Comparison of ENCODE assay signal across 23 cellular contexts in the genomic region with DNA sequence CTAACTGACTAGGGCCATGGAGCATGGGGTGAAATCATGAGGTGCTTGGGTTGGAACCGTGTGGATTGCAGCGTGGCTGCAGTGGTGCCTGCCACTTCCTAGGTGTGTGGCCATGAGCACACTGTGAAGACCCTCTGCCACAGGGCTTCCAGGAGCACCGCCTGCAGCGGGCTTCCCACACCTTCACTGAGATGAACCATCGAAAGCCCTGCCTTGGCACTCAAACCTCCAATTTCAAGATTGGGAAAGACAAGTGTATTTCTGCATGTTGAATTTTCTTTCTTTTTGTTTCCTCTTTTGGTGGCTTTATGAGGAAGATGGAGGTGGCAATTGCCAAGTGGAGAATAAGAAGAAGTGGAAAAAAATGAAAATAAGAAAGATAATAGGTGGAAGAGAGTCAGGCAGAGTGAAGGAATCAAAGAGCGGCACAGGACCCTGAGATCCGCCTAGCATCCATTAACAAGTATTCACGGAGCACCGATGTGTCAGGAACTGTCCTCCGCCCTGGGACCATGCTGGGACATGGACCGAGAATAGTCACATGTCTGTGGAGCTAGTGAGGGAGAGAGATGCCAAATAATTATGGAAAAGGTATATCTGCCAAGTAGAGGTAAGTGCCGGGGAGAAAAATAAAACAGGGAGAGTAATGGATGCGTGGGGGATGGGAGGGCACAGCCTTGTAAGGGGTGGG.
DNase-seq lines count a peak whose midpoint lies in the region; ATAC-seq and TF ChIP-seq lines count a peak whose summit lies in the region.
"Had no signal": no experiment of that assay in that cellular context is flagged by ENCODE, and none has a peak within 500 bp of the region (broad histone marks: within the 10 kb centered on the region; RNA-seq: fewer than 3 reads in every experiment).

No MANE protein-coding gene starts in this region.

- peak overlapping the region; percentile 8; the same call in 1 of the 2 replicates for H3K4ac ChIP-seq in IMR-90 (ENCODE audit: low read depth, low read length)

- CTCF ChIA-PET in IMR-90 (lab: Yijun Ruan, JAX), result no interaction called here

- WGBS in IMR-90 (ENCODE audit: extremely low coverage in 2 of 2, insufficient read length in 1 of 2), 2 experiments, result 89% methylated on average over 6 of the region's 13 CpGs; no CpG with 5 or more reads in 1 of the 2 experiments

- H3K4me3 Mint-ChIP-seq in neural progenitor cell, result no peak overlapping the region

- no peak overlapping the region; a peak in 1 of 22 replicates for H3K9ac ChIP-seq in BLaER1 treated with 17β-estradiol and CSF1 and Interleukin-3, amounts not matched to agents 10 nM and 100 nM
- no peak overlapping the region for H3K9ac ChIP-seq in IMR-90 (ENCODE audit: low read depth, low read length)
- no peak overlapping the region for H3K9ac ChIP-seq in neural progenitor cell

- peaks cover 6% of the 10 kb centered on the region for H3K27me3 Mint-ChIP-seq in neural progenitor cell (ENCODE audit: insufficient read depth, low read depth)

- H3F3A ChIP-seq in neural progenitor cell (ENCODE audit: low read depth), result peaks cover 4% of the 10 kb centered on the region

- 0 out of 2 replicates have a peak overlapping the region, but pooled peaks have one; percentile 38 for H3K14ac ChIP-seq in IMR-90 (replicated peaks; ENCODE audit: low read depth, low read length)

- 0 out of 2 replicates have a peak overlapping the region, but pooled peaks have one; percentile 9 for H2BK120ac ChIP-seq in IMR-90 (ENCODE audit: low read depth, low read length)

- H3K18ac ChIP-seq in IMR-90 (ENCODE audit: low read depth, low read length), result no peak overlapping the region

- no peaks in the 10 kb centered on the region for H3K27me3 ChIP-seq in BLaER1 treated with 17β-estradiol and CSF1 and Interleukin-3, amounts not matched to agents 10 nM and 100 nM
- H3K27me3 ChIP-seq in IMR-90 (ENCODE audit: control insufficient read depth, insufficient read depth, low read length) (no peaks in the 10 kb centered on the region), neural progenitor cell (no peaks in the 10 kb centered on the region)
- H3K27me3 ChIP-seq: colonic mucosa, esophagus muscularis mucosa, Peyer's patch, uterus had no signal

- H2AK9ac ChIP-seq in IMR-90 (replicated peaks; ENCODE audit: low read depth, low read length, poor library complexity), result no peak overlapping the region

- dilution Hi-C loops in IMR-90 (cut with HindIII; ENCODE audit: low sequenced_read_pairs, unreplicated experiment), result no loop called here

- in situ Hi-C loops in IMR-90 (cut with MboI; ENCODE audit: low sequenced_read_pairs), result no loop called here

- H3K27ac ChIP-seq in BLaER1 treated with 17β-estradiol and CSF1 and Interleukin-3, amounts not matched to agents 10 nM and 100 nM, result peak overlapping the region in 9 of 11 experiments; percentile 9 to 87 (median 81); a peak in 16 of 22 replicates
- no peak overlapping the region for H3K27ac ChIP-seq in IMR-90 (ENCODE audit: insufficient read depth, low read length)
- no peak overlapping the region for H3K27ac ChIP-seq in neural progenitor cell
- H3K27ac ChIP-seq: C4-2B, esophagus muscularis mucosa, Peyer's patch, SK-N-MC, uterus had no signal

- H2BK15ac ChIP-seq in IMR-90 (ENCODE audit: low read depth, low read length), result peak overlapping the region; percentile 51; the same call in 1 of the 3 replicates

- H3K36me3 ChIP-seq in BLaER1 treated with 17β-estradiol and CSF1 and Interleukin-3, amounts not matched to agents 10 nM and 100 nM, result 0 out of 22 replicates have a peak, but pooled peaks cover 0 to 5% (median 0%) of the 10 kb centered on the region in 11 experiments
- no peaks in the 10 kb centered on the region for H3K36me3 ChIP-seq in IMR-90 (ENCODE audit: control insufficient read depth, insufficient read depth, low read length)
- no peaks in the 10 kb centered on the region for H3K36me3 ChIP-seq in neural progenitor cell
- H3K36me3 ChIP-seq: colonic mucosa, esophagus muscularis mucosa, Peyer's patch, uterus had no signal

- H3K36me3 Mint-ChIP-seq in neural progenitor cell, result no peaks in the 10 kb centered on the region

- TF ChIP-seq CTCF in IMR-90 (conservative IDR thresholded peaks at IDR 0.05; ENCODE audit: low read depth, low read length) (no peak), neural progenitor cell (IDR thresholded peaks at IDR 0.05) (no peak)

- H3K79me1 ChIP-seq in IMR-90 (ENCODE audit: low read depth in 1 of 2, low read length in 2 of 2), result peaks cover 0 to 13% of the 10 kb centered on the region in 2 experiments; a peak in 1 of 4 replicates

- peaks cover 12% of the 10 kb centered on the region for H3K9me1 ChIP-seq in IMR-90 (ENCODE audit: insufficient read depth, low read length)

- no peak overlapping the region for H4K8ac ChIP-seq in IMR-90 (ENCODE audit: low read depth in 2 of 2, low read length in 2 of 2)

- DNase-seq in IMR-90, result no peak
- DNase-seq in SKM-1 (lab: John Stamatoyannopoulos, UW; ENCODE audit: unreplicated experiment), result peak; percentile 43
- DNase-seq in neural progenitor cell (ENCODE audit: low spot score), result no peak
- DNase-seq in NCI-H187 (lab: John Stamatoyannopoulos, UW), result no peak
- DNase-seq: colonic mucosa; foreskin melanocyte; mesenchymal stem cell; NCI-H1105; NCI-H2081; occipital lobe; stimulated activated CD4-positive, alpha-beta T cell treated with anti-CD3 and anti-CD28 coated beads, Interleukin-1b, Interleukin-23, amount 100 ng/mL, for 48 hours; substantia nigra; T-helper 9 cell; uterus had no signal

- peak overlapping the region; percentile 1 for H3K27ac Mint-ChIP-seq in neural progenitor cell

- TF ChIP-seq POLR2A in IMR-90 (IDR thresholded peaks at IDR 0.05; ENCODE audit: low read depth, low read length), result no peak

- no peak for TF ChIP-seq RAD21 in IMR-90 (IDR thresholded peaks at IDR 0.05; ENCODE audit: low read length)

- peaks cover 15% of the 10 kb centered on the region for H3K9me3 Mint-ChIP-seq in neural progenitor cell

- H4K91ac ChIP-seq in IMR-90 (ENCODE audit: insufficient read depth, low read depth, low read length), result peak overlapping the region; percentile 15; the same call in 1 of the 2 replicates

- peak overlapping the region; percentile 36 for H2AK5ac ChIP-seq in IMR-90 (ENCODE audit: low read depth, low read length)

- ATAC-seq in IMR-90 (ENCODE audit: low read depth) (no peak), HG03039 (IDR thresholded peaks at IDR 0.05; ENCODE audit: unreplicated experiment) (no peak), HG02588 (IDR thresholded peaks at IDR 0.05; ENCODE audit: unreplicated experiment) (no peak)
- ATAC-seq: left colon had no signal

- peak overlapping the region; percentile 49; the same call in 1 of the 2 replicates for H2BK20ac ChIP-seq in IMR-90 (ENCODE audit: low read depth, low read length)

- H3K4me1 Mint-ChIP-seq in neural progenitor cell, result peaks cover 18% of the 10 kb centered on the region

- no peak overlapping the region for H3K56ac ChIP-seq in IMR-90 (ENCODE audit: extremely low read depth, insufficient read depth, low read length)

- no peak overlapping the region for H2AFZ ChIP-seq in IMR-90 (replicated peaks; ENCODE audit: low read length, poor library complexity)
- no peak overlapping the region for H2AFZ ChIP-seq in neural progenitor cell (replicated peaks)

- H3K23ac ChIP-seq in IMR-90 (ENCODE audit: low read depth, low read length), result no peak overlapping the region

- no peak overlapping the region for H4K5ac ChIP-seq in IMR-90 (ENCODE audit: low read depth, low read length)

- peaks cover 0 to 23% (median 16%) of the 10 kb centered on the region in 11 experiments; a peak in 17 of 22 replicates for H3K9me3 ChIP-seq in BLaER1 treated with 17β-estradiol and CSF1 and Interleukin-3, amounts not matched to agents 10 nM and 100 nM (replicated peaks in 1 of 11)
- no peaks in the 10 kb centered on the region for H3K9me3 ChIP-seq in IMR-90 (ENCODE audit: control insufficient read depth, insufficient read depth, low read length)
- no peaks in the 10 kb centered on the region for H3K9me3 ChIP-seq in neural progenitor cell (ENCODE audit: low read depth)
- H3K9me3 ChIP-seq: colonic mucosa, esophagus muscularis mucosa, Peyer's patch, uterus had no signal

- intact Hi-C loops in IMR-90 (cut with micrococcal nuclease), result no loop called here

- POLR2A ChIA-PET in IMR-90 (lab: Charles Lee; ENCODE audit: unreplicated experiment), result no interaction called here

- no peak overlapping the region for H3K4me3 ChIP-seq in BLaER1 treated with 17β-estradiol and CSF1 and Interleukin-3, amounts not matched to agents 10 nM and 100 nM
- H3K4me3 ChIP-seq in IMR-90 (ENCODE audit: insufficient read depth, low read depth, low read length) (no peak overlapping the region), neural progenitor cell (no peak overlapping the region)
- H3K4me3 ChIP-seq: colonic mucosa, esophagus muscularis mucosa, Peyer's patch, SK-N-MC, skin epidermis, uterus had no signal

- H3K79me2 ChIP-seq in neural progenitor cell (ENCODE audit: low read depth), result no peaks in the 10 kb centered on the region

- BruUV-seq in IMR-90 (replicated peaks; lab: Mats Ljungman, UMichigan), result no TSS peak

- H3K4me1 ChIP-seq in BLaER1 treated with 17β-estradiol and CSF1 and Interleukin-3, amounts not matched to agents 10 nM and 100 nM, result peaks cover 62 to 93% (median 77%) of the 10 kb centered on the region in 10 experiments
- H3K4me1 ChIP-seq in IMR-90 (ENCODE audit: control insufficient read depth, insufficient read depth, low read length), result peaks cover 18% of the 10 kb centered on the region
- peaks cover 11% of the 10 kb centered on the region for H3K4me1 ChIP-seq in neural progenitor cell
- H3K4me1 ChIP-seq: uterus had no signal

- H3K4me2 ChIP-seq in BLaER1 treated with 17β-estradiol and CSF1 and Interleukin-3, amounts not matched to agents 10 nM and 100 nM, result peak overlapping the region in 6 of 11 experiments; percentile 65 to 83 (median 75); a peak in 11 of 22 replicates
- H3K4me2 ChIP-seq in IMR-90 (ENCODE audit: low read depth, low read length), result no peak overlapping the region
- no peak overlapping the region for H3K4me2 ChIP-seq in neural progenitor cell

- H2BK5ac ChIP-seq in IMR-90 (ENCODE audit: low read depth, low read length, poor library complexity, severe bottlenecking), result no peak overlapping the region

- no peaks in the 10 kb centered on the region for H4K20me1 ChIP-seq in BLaER1 treated with 17β-estradiol and CSF1 and Interleukin-3, amounts not matched to agents 10 nM and 100 nM
- H4K20me1 ChIP-seq in IMR-90 (ENCODE audit: insufficient read depth, low read length), result no peaks in the 10 kb centered on the region
- H4K20me1 ChIP-seq in neural progenitor cell (ENCODE audit: low read depth), result no peaks in the 10 kb centered on the region

TF ChIP-seq in IMR-90, 13 proteins besides CTCF, POLR2A, EP300 and RAD21 (continues in another document):
- no peak for TF ChIP-seq NFE2L2 (IDR thresholded peaks at IDR 0.05; ENCODE audit: low read depth, low read length)

Comparison
In these comparisons a context has a peak if more than half of its experiments do, and no peak if none do; other contexts are left out.
1. H3K27ac ChIP-seq: peak in BLaER1 treated with 17β-estradiol and CSF1 and Interleukin-3, amounts not matched to agents 10 nM and 100 nM (9 of 11); none in IMR-90 (single experiment) and neural progenitor cell (single experiment).
2. H3K4me2 ChIP-seq: peak in BLaER1 treated with 17β-estradiol and CSF1 and Interleukin-3, amounts not matched to agents 10 nM and 100 nM (6 of 11); none in IMR-90 (single experiment) and neural progenitor cell (single experiment).